1 cellular context compared by ENCODE assay signal in the genomic region with DNA sequence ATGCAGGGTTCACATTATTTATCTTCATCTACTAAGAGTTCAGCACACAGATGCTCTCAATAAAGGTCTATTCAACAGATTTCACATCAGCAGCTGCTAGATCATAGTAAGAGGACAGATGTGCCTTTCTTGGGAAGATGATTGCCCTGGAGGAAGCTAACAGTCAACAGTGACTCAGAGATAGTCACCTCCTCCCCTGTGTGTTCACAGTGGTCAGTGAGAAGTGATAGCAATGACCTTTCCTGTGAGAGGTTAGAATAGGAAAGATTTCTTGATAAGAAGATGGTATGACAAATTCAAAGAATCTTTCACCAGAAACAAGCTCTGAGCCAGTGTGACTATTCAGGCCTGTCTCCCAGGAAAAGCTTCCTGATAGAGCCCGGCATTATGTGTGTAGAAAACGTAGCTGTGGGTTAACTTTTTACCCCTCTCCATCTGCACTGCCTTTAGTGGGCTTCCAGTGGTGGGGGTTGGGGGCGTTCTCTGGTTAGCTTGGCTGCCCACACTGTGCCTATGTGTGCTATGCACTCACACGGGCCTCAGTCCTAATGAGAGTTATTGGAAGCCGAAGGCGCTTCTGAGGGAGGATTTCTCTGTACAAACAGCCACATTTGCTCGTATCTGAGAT.
A peak's percentile ranks its signal among the peaks of the same experiment; 100 is the strongest.
TF ChIP-seq lines count a peak whose summit lies in the region.

No MANE protein-coding gene starts in this region.

TF ChIP-seq in HepG2, 621 proteins besides CTCF, POLR2A, EP300 and RAD21 (continued from another document and continues in another):
- TF ChIP-seq, protein P1, sequence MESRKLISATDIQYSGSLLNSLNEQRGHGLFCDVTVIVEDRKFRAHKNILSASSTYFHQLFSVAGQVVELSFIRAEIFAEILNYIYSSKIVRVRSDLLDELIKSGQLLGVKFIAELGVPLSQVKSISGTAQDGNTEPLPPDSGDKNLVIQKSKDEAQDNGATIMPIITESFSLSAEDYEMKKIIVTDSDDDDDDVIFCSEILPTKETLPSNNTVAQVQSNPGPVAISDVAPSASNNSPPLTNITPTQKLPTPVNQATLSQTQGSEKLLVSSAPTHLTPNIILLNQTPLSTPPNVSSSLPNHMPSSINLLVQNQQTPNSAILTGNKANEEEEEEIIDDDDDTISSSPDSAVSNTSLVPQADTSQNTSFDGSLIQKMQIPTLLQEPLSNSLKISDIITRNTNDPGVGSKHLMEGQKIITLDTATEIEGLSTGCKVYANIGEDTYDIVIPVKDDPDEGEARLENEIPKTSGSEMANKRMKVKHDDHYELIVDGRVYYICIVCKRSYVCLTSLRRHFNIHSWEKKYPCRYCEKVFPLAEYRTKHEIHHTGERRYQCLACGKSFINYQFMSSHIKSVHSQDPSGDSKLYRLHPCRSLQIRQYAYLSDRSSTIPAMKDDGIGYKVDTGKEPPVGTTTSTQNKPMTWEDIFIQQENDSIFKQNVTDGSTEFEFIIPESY (CRISPR knock-in tag; IDR thresholded peaks at IDR 0.05): 0 out of 2 replicates have a peak, but pooled peaks have one; percentile 36
- TF ChIP-seq SNAPC2 (CRISPR knock-in tag; IDR thresholded peaks at IDR 0.05) (no peak), ZNF775 (CRISPR knock-in tag; IDR thresholded peaks at IDR 0.05; ENCODE audit: borderline replicate concordance) (no peak), ZNF7 (CRISPR knock-in tag; IDR thresholded peaks at IDR 0.05) (no peak), GATAD1 (CRISPR knock-in tag; IDR thresholded peaks at IDR 0.05) (no peak), ZBTB7A (CRISPR knock-in tag; IDR thresholded peaks at IDR 0.05) (no peak), MTF1 (CRISPR knock-in tag; IDR thresholded peaks at IDR 0.05) (no peak), ZNF460 (CRISPR knock-in tag; IDR thresholded peaks at IDR 0.05; ENCODE audit: borderline replicate concordance) (no peak), SOX13 (IDR thresholded peaks at IDR 0.05) (no peak), SOX13 (CRISPR knock-in tag; conservative IDR thresholded peaks at IDR 0.05 in 1 of 2, IDR thresholded peaks at IDR 0.05 in 1 of 2) (peak; percentile 67 to 69; a peak in 2 of 4 replicates), ATF3 (CRISPR knock-in tag; IDR thresholded peaks at IDR 0.05) (peak; percentile 83; the same call in 1 of the 2 replicates), HMGXB3 (CRISPR knock-in tag; IDR thresholded peaks at IDR 0.05; ENCODE audit: borderline replicate concordance) (0 out of 2 replicates have a peak, but pooled peaks have one; percentile 36), PRDM15 (CRISPR knock-in tag; IDR thresholded peaks at IDR 0.05) (no peak), NR3C1 (CRISPR knock-in tag; IDR thresholded peaks at IDR 0.05) (no peak), ATF7 (IDR thresholded peaks at IDR 0.05) (no peak), ATF7 (CRISPR knock-in tag; IDR thresholded peaks at IDR 0.05) (no peak), ESRRA (CRISPR knock-in tag; IDR thresholded peaks at IDR 0.05; ENCODE audit: low read depth) (no peak), ZNF350 (CRISPR knock-in tag; IDR thresholded peaks at IDR 0.05; ENCODE audit: borderline replicate concordance, low read depth) (no peak), MAX (IDR thresholded peaks at IDR 0.05) (no peak), KMT2A (CRISPR knock-in tag; IDR thresholded peaks at IDR 0.05) (no peak), KAT7 (CRISPR knock-in tag; IDR thresholded peaks at IDR 0.05; ENCODE audit: borderline replicate concordance) (no peak)
- TF ChIP-seq, protein P2, sequence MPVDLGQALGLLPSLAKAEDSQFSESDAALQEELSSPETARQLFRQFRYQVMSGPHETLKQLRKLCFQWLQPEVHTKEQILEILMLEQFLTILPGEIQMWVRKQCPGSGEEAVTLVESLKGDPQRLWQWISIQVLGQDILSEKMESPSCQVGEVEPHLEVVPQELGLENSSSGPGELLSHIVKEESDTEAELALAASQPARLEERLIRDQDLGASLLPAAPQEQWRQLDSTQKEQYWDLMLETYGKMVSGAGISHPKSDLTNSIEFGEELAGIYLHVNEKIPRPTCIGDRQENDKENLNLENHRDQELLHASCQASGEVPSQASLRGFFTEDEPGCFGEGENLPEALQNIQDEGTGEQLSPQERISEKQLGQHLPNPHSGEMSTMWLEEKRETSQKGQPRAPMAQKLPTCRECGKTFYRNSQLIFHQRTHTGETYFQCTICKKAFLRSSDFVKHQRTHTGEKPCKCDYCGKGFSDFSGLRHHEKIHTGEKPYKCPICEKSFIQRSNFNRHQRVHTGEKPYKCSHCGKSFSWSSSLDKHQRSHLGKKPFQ (CRISPR knock-in tag; IDR thresholded peaks at IDR 0.05; ENCODE audit: insufficient replicate concordance): no peak
- TF ChIP-seq, protein P3, sequence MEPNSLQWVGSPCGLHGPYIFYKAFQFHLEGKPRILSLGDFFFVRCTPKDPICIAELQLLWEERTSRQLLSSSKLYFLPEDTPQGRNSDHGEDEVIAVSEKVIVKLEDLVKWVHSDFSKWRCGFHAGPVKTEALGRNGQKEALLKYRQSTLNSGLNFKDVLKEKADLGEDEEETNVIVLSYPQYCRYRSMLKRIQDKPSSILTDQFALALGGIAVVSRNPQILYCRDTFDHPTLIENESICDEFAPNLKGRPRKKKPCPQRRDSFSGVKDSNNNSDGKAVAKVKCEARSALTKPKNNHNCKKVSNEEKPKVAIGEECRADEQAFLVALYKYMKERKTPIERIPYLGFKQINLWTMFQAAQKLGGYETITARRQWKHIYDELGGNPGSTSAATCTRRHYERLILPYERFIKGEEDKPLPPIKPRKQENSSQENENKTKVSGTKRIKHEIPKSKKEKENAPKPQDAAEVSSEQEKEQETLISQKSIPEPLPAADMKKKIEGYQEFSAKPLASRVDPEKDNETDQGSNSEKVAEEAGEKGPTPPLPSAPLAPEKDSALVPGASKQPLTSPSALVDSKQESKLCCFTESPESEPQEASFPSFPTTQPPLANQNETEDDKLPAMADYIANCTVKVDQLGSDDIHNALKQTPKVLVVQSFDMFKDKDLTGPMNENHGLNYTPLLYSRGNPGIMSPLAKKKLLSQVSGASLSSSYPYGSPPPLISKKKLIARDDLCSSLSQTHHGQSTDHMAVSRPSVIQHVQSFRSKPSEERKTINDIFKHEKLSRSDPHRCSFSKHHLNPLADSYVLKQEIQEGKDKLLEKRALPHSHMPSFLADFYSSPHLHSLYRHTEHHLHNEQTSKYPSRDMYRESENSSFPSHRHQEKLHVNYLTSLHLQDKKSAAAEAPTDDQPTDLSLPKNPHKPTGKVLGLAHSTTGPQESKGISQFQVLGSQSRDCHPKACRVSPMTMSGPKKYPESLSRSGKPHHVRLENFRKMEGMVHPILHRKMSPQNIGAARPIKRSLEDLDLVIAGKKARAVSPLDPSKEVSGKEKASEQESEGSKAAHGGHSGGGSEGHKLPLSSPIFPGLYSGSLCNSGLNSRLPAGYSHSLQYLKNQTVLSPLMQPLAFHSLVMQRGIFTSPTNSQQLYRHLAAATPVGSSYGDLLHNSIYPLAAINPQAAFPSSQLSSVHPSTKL (CRISPR knock-in tag; IDR thresholded peaks at IDR 0.05): peak; percentile 85
- TF ChIP-seq, protein P4, sequence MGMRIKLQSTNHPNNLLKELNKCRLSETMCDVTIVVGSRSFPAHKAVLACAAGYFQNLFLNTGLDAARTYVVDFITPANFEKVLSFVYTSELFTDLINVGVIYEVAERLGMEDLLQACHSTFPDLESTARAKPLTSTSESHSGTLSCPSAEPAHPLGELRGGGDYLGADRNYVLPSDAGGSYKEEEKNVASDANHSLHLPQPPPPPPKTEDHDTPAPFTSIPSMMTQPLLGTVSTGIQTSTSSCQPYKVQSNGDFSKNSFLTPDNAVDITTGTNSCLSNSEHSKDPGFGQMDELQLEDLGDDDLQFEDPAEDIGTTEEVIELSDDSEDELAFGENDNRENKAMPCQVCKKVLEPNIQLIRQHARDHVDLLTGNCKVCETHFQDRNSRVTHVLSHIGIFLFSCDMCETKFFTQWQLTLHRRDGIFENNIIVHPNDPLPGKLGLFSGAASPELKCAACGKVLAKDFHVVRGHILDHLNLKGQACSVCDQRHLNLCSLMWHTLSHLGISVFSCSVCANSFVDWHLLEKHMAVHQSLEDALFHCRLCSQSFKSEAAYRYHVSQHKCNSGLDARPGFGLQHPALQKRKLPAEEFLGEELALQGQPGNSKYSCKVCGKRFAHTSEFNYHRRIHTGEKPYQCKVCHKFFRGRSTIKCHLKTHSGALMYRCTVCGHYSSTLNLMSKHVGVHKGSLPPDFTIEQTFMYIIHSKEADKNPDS (CRISPR knock-in tag; IDR thresholded peaks at IDR 0.05): no peak
- TF ChIP-seq, protein P5, sequence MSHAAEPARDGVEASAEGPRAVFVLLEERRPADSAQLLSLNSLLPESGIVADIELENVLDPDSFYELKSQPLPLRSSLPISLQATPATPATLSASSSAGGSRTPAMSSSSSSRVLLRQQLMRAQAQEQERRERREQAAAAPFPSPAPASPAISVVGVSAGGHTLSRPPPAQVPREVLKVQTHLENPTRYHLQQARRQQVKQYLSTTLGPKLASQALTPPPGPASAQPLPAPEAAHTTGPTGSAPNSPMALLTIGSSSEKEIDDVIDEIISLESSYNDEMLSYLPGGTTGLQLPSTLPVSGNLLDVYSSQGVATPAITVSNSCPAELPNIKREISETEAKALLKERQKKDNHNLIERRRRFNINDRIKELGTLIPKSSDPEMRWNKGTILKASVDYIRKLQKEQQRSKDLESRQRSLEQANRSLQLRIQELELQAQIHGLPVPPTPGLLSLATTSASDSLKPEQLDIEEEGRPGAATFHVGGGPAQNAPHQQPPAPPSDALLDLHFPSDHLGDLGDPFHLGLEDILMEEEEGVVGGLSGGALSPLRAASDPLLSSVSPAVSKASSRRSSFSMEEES (CRISPR knock-in tag; IDR thresholded peaks at IDR 0.05): 0 out of 2 replicates have a peak, but pooled peaks have one; percentile 16
- TF ChIP-seq, protein P6, sequence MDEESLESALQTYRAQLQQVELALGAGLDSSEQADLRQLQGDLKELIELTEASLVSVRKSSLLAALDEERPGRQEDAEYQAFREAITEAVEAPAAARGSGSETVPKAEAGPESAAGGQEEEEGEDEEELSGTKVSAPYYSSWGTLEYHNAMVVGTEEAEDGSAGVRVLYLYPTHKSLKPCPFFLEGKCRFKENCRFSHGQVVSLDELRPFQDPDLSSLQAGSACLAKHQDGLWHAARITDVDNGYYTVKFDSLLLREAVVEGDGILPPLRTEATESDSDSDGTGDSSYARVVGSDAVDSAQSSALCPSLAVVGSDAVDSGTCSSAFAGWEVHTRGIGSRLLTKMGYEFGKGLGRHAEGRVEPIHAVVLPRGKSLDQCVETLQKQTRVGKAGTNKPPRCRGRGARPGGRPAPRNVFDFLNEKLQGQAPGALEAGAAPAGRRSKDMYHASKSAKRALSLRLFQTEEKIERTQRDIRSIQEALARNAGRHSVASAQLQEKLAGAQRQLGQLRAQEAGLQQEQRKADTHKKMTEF (CRISPR knock-in tag; IDR thresholded peaks at IDR 0.05): peak; percentile 55; the same call in 1 of the 2 replicates
- TF ChIP-seq, protein P7, sequence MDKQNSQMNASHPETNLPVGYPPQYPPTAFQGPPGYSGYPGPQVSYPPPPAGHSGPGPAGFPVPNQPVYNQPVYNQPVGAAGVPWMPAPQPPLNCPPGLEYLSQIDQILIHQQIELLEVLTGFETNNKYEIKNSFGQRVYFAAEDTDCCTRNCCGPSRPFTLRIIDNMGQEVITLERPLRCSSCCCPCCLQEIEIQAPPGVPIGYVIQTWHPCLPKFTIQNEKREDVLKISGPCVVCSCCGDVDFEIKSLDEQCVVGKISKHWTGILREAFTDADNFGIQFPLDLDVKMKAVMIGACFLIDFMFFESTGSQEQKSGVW (CRISPR knock-in tag; IDR thresholded peaks at IDR 0.05; ENCODE audit: borderline replicate concordance): no peak
